Comparison of ENCODE assay signal across 8 cellular contexts in the genomic region with DNA sequence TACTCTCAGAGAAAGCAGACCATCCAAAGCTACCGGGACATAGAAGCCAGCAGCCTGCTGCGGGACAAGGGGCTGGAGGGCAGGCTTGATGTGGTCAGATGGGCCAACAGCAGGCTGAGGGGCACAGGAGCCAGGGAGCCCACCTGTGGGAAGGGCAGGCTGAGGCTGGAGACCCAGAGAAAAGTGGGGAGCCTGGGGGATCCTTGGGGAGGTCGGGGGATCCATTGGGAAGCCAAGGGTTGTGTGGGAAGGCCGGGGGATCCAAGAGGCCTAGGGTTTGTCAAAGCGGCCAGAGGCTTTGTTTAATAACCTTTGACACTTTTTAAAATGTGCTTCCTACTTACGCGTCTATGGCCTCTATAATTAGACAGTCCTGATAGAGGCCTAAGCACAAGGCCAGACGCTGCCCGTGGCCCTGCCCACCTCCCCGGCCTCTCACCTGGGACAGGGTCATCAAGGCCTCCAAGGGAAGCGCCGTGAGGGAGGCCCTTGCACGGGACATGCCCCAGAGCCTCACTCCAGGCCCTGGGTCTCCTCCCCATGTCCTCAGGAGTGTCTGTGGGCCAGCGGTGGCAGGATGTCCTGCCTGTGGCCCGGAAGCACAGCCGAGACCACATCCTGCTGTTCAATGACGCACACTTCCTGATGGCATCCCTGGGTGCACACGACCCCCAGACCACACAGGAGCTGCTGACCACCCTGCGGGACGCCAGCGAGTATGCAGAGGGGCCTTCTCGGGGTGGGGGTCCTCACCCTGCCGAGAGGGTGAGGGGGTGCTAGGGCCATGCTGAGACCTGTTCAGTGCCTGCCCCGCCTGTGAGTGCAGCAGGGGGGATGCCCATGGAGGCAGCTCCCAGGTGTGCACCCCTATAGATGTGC. TPM values are rescaled to one million over a fixed set of nuclear protein-coding genes. Genes with fewer than 3 reads are reported as not detected.
DNase-seq lines count a peak whose midpoint lies in the region; ATAC-seq, FAIRE-seq and TF ChIP-seq lines count a peak whose summit lies in the region.

No MANE protein-coding gene starts in this region.

- no peak overlapping the region for H2AFZ ChIP-seq in HepG2 (ENCODE audit: low read length)

- no peak overlapping the region for H3K4me2 ChIP-seq in HepG2 (ENCODE audit: low read depth, low read length)

- H4K20me1 ChIP-seq in HepG2 (ENCODE audit: insufficient read depth, low read length) = no peaks in the 10 kb centered on the region

- peak overlapping the region; percentile 68 for H3K4me3 Mint-ChIP-seq in T-helper 2 cell treated with Interferon-gamma antibody and Interleukin-4, amounts not matched to agents 5 μg/mL and 100 μg/mL, for 36 hours
- no peak overlapping the region for H3K4me3 Mint-ChIP-seq in MCF 10A (ENCODE audit: unreplicated experiment)

- intact Hi-C loops in HepG2 (cut with micrococcal nuclease; ENCODE audit: unreplicated experiment) (no loop called here), MCF 10A (cut with micrococcal nuclease) (no loop called here)

- TF ChIP-seq POLR2A in HepG2 (IDR thresholded peaks at IDR 0.05; ENCODE audit: insufficient read depth in 1 of 2, low read depth in 2 of 2, low read length in 2 of 2) = no peak

- no peak overlapping the region for H3K9ac ChIP-seq in HepG2 (ENCODE audit: insufficient read depth, low read depth, low read length)

- H3K4me1 ChIP-seq in HepG2 (ENCODE audit: insufficient read depth, low read length) = no peaks in the 10 kb centered on the region

- peak overlapping the region; percentile 86 for H3K27ac Mint-ChIP-seq in T-helper 2 cell treated with Interferon-gamma antibody and Interleukin-4, amounts not matched to agents 5 μg/mL and 100 μg/mL, for 36 hours
- no peak overlapping the region for H3K27ac Mint-ChIP-seq in MCF 10A (ENCODE audit: low read depth, unreplicated experiment)

- in situ Hi-C loops in HepG2 (cut with HindIII; ENCODE audit: extremely low pct_ligation_motif_present, low pct_unique_long_range_greater_than_20kb) = no loop called here

- H3K27me3 ChIP-seq in HepG2 (ENCODE audit: control insufficient read depth in 1 of 2, insufficient read depth in 2 of 2, low read length in 2 of 2) = no peaks in the 10 kb centered on the region

- H3K4me3 ChIP-seq in HepG2 (replicated peaks in 1 of 3; ENCODE audit: insufficient read depth in 1 of 3, low read depth in 2 of 3, low read length in 3 of 3) = no peak overlapping the region

- TF ChIP-seq EP300 in HepG2 (IDR thresholded peaks at IDR 0.05; ENCODE audit: low read depth in 2 of 2, low read length in 2 of 2) = no peak
- TF ChIP-seq EP300 in HepG2 (CRISPR knock-in tag; IDR thresholded peaks at IDR 0.05; ENCODE audit: borderline replicate concordance) = no peak

- peaks cover 5% of the 10 kb centered on the region for H3K9me3 Mint-ChIP-seq in T-helper 2 cell treated with Interferon-gamma antibody and Interleukin-4, amounts not matched to agents 5 μg/mL and 100 μg/mL, for 36 hours
- H3K9me3 Mint-ChIP-seq in MCF 10A (ENCODE audit: unreplicated experiment) = no peaks in the 10 kb centered on the region

- no peaks in the 10 kb centered on the region for H3K9me3 ChIP-seq in HepG2 (ENCODE audit: low read length)

- TF ChIP-seq RAD21 in HepG2 (CRISPR knock-in tag; IDR thresholded peaks at IDR 0.05) = no peak

- FAIRE-seq in HepG2 (lab: Jason Lieb, UNC) = no peak

- BruUV-seq in HepG2 (replicated peaks; lab: Mats Ljungman, UMichigan) (no TSS peak), MCF 10A (replicated peaks; lab: Mats Ljungman, UMichigan) (no TSS peak)

- no peaks in the 10 kb centered on the region for H3K27me3 Mint-ChIP-seq in T-helper 2 cell treated with Interferon-gamma antibody and Interleukin-4, amounts not matched to agents 5 μg/mL and 100 μg/mL, for 36 hours (ENCODE audit: low read depth)
- H3K27me3 Mint-ChIP-seq in MCF 10A (ENCODE audit: insufficient read depth, unreplicated experiment) = no peaks in the 10 kb centered on the region

- no peak for TF ChIP-seq CTCF in HepG2 (CRISPR knock-in tag; IDR thresholded peaks at IDR 0.05)
- no peak for TF ChIP-seq CTCF in MCF 10A (IDR thresholded peaks at IDR 0.05; ENCODE audit: unreplicated experiment)

- peak; percentile 18 for DNase-seq in T-helper 2 cell treated with Interferon-gamma antibody and Interleukin-4, amounts not matched to agents 5 μg/mL and 100 μg/mL, for 36 hours (ENCODE audit: low spot score)
- DNase-seq in HepG2 (ENCODE audit: low spot score) (no peak), LoVo (ENCODE audit: low spot score) (no peak), NCI-H2171 treated with DMSO at 0.1 percent for 48 hours (lab: John Stamatoyannopoulos, UW) (no peak), NCI-H1436 (lab: John Stamatoyannopoulos, UW) (no peak), MCF 10A (ENCODE audit: unreplicated experiment) (no peak)

- 96% methylated on average over 13 of the region's 24 CpGs for WGBS in HepG2 (ENCODE audit: low lambda C conversion rate)

- peaks cover 25% of the 10 kb centered on the region for H3K36me3 Mint-ChIP-seq in T-helper 2 cell treated with Interferon-gamma antibody and Interleukin-4, amounts not matched to agents 5 μg/mL and 100 μg/mL, for 36 hours (ENCODE audit: low read depth)
- peaks cover 54% of the 10 kb centered on the region for H3K36me3 Mint-ChIP-seq in MCF 10A (ENCODE audit: insufficient read depth, unreplicated experiment)

- H3K4me1 Mint-ChIP-seq in T-helper 2 cell treated with Interferon-gamma antibody and Interleukin-4, amounts not matched to agents 5 μg/mL and 100 μg/mL, for 36 hours (ENCODE audit: low read depth) = peaks cover 9% of the 10 kb centered on the region
- no peaks in the 10 kb centered on the region for H3K4me1 Mint-ChIP-seq in MCF 10A (ENCODE audit: insufficient read depth, unreplicated experiment)

- peaks cover 50 to 85% of the 10 kb centered on the region in 2 experiments for H3K36me3 ChIP-seq in HepG2 (replicated peaks in 1 of 2; ENCODE audit: control insufficient read depth in 1 of 2, insufficient read depth in 2 of 2, low read length in 2 of 2)

- POLR2A ChIA-PET in HepG2 (lab: Yijun Ruan, JAX) = interaction anchor here (1.0 to 4.2 kb wide), 5 partner anchors 8 to 159 kb away, joined by 3 to 33 read pairs (median 5); partner anchors contain the start of genes GTSE1 and TTC38
- POLR2A ChIA-PET in MCF 10A (lab: Yijun Ruan, JAX) = interaction anchor here (0.6 to 0.7 kb wide), 2 partner anchors 27 to 1005 kb away, joined by 3 read pairs; no protein-coding TSS in a partner anchor

- CTCF ChIA-PET in HepG2 (lab: Yijun Ruan, JAX; ENCODE audit: low intra/inter-chr PET ratio, low total read pairs) (no interaction called here), MCF 10A (lab: Yijun Ruan, JAX) (interaction anchor here (0.7 kb wide), 2 partner anchors 29 to 277 kb away, joined by 3 read pairs; no protein-coding TSS in a partner anchor)

- peak; percentile 80 for ATAC-seq in GM18498 (IDR thresholded peaks at IDR 0.05; ENCODE audit: unreplicated experiment)
- ATAC-seq in GM21825 (IDR thresholded peaks at IDR 0.05; ENCODE audit: unreplicated experiment) = peak; percentile 60
- peak; percentile 16 for ATAC-seq in HepG2

- H3K27ac ChIP-seq in HepG2 (ENCODE audit: extremely low read length, insufficient read depth, low read length) = no peak overlapping the region

- H3K79me2 ChIP-seq in HepG2 (ENCODE audit: insufficient read depth, low read length) = no peaks in the 10 kb centered on the region

RNA-seq across cellular contexts. Expression of gene GTSE1, which starts 8.6 kb away (rescaled TPM):
- total RNA-seq in HepG2 (2016; rRNA removed; fragmentation: Illumina TruSeq; extraction: Trizol) = 13.5 and 15.3 TPM in 2 replicates
- 9.5 and 10.9 TPM in 2 replicates for total RNA-seq in HepG2 (2016; cell fraction: cytosol; rRNA removed; fragmentation: Illumina TruSeq; extraction: Trizol; ENCODE audit: low read depth)
- total RNA-seq in HepG2 (2016; cell fraction: insoluble cytoplasmic fraction; rRNA removed; fragmentation: Illumina TruSeq; extraction: Trizol) = 12.5 and 14.4 TPM in 2 replicates
- 16.2 and 16.3 TPM in 2 replicates for total RNA-seq in HepG2 (2016; cell fraction: membrane; rRNA removed; fragmentation: Illumina TruSeq; extraction: Trizol)
- 13.0 and 13.4 TPM in 2 replicates for total RNA-seq in HepG2 (2016; cell fraction: nucleus; rRNA removed; fragmentation: Illumina TruSeq; extraction: Trizol)
- polyA plus RNA-seq in HepG2 (2011; rRNA removed) = 7.0 and 10.7 TPM in 2 replicates
- polyA plus RNA-seq in HepG2 (2011; cell fraction: cytosol; rRNA removed) = 4.1 and 6.8 TPM in 2 replicates
- polyA plus RNA-seq in HepG2 (2011; cell fraction: nucleus; rRNA removed) = 14.2 and 21.4 TPM in 2 replicates
- 4.6 and 8.5 TPM in 2 replicates for polyA plus RNA-seq in HepG2 (2012)
- 6.3 and 6.9 TPM in 2 replicates for polyA plus RNA-seq in HepG2 (2016; cell fraction: cytosol; fragmentation: Illumina TruSeq; extraction: Trizol; ENCODE audit: low read depth)
- polyA plus RNA-seq in HepG2 (2016; cell fraction: insoluble cytoplasmic fraction; fragmentation: Illumina TruSeq; extraction: Trizol; ENCODE audit: low read depth) = 17.8 and 23.8 TPM in 2 replicates
- 16.6 and 17.2 TPM in 2 replicates for polyA plus RNA-seq in HepG2 (2016; cell fraction: membrane; fragmentation: Illumina TruSeq; extraction: Trizol; ENCODE audit: low read depth)
- 56.0 and 61.7 TPM in 2 replicates for polyA plus RNA-seq in HepG2 (2016; cell fraction: nucleus; fragmentation: Illumina TruSeq; extraction: Trizol; ENCODE audit: insufficient read depth, low read depth)
- polyA minus RNA-seq in HepG2 (2011; rRNA and poly(A)+ RNA removed; ENCODE audit: low replicate concordance) = 12.6 and 23.6 TPM in 2 replicates
- 6.7 and 8.3 TPM in 2 replicates for polyA minus RNA-seq in HepG2 (2011; cell fraction: cytosol; rRNA and poly(A)+ RNA removed)
- 9.7 and 11.5 TPM in 2 replicates for polyA minus RNA-seq in HepG2 (2011; cell fraction: nucleus; rRNA and poly(A)+ RNA removed)
- total RNA-seq in MCF 10A (2022) = 12.7 and 19.9 TPM in 2 replicates

RNA-seq across cellular contexts. Expression of gene TTC38, which starts 20.3 kb away (rescaled TPM):
- total RNA-seq in HepG2 (2016; rRNA removed; fragmentation: Illumina TruSeq; extraction: Trizol) = 105 and 106 TPM in 2 replicates
- total RNA-seq in HepG2 (2016; cell fraction: cytosol; rRNA removed; fragmentation: Illumina TruSeq; extraction: Trizol; ENCODE audit: low read depth) = 14.0 and 16.3 TPM in 2 replicates
- total RNA-seq in HepG2 (2016; cell fraction: insoluble cytoplasmic fraction; rRNA removed; fragmentation: Illumina TruSeq; extraction: Trizol) = 103 and 105 TPM in 2 replicates
- total RNA-seq in HepG2 (2016; cell fraction: membrane; rRNA removed; fragmentation: Illumina TruSeq; extraction: Trizol) = 37.6 and 39.1 TPM in 2 replicates
- total RNA-seq in HepG2 (2016; cell fraction: nucleus; rRNA removed; fragmentation: Illumina TruSeq; extraction: Trizol) = 81.8 and 89.6 TPM in 2 replicates
- 101 and 112 TPM in 2 replicates for polyA plus RNA-seq in HepG2 (2011; rRNA removed)
- 120 and 124 TPM in 2 replicates for polyA plus RNA-seq in HepG2 (2011; cell fraction: cytosol; rRNA removed)
- polyA plus RNA-seq in HepG2 (2011; cell fraction: nucleus; rRNA removed) = 228 and 272 TPM in 2 replicates
- 67.9 and 76.1 TPM in 2 replicates for polyA plus RNA-seq in HepG2 (2012)
- 14.5 and 15.5 TPM in 2 replicates for polyA plus RNA-seq in HepG2 (2016; cell fraction: cytosol; fragmentation: Illumina TruSeq; extraction: Trizol; ENCODE audit: low read depth)
- polyA plus RNA-seq in HepG2 (2016; cell fraction: insoluble cytoplasmic fraction; fragmentation: Illumina TruSeq; extraction: Trizol; ENCODE audit: low read depth) = 88.5 and 106 TPM in 2 replicates
- polyA plus RNA-seq in HepG2 (2016; cell fraction: membrane; fragmentation: Illumina TruSeq; extraction: Trizol; ENCODE audit: low read depth) = 24.0 and 28.8 TPM in 2 replicates
- polyA plus RNA-seq in HepG2 (2016; cell fraction: nucleus; fragmentation: Illumina TruSeq; extraction: Trizol; ENCODE audit: insufficient read depth, low read depth) = 141 and 185 TPM in 2 replicates
- 60.8 and 197 TPM in 2 replicates for polyA minus RNA-seq in HepG2 (2011; rRNA and poly(A)+ RNA removed; ENCODE audit: low replicate concordance)
- polyA minus RNA-seq in HepG2 (2011; cell fraction: cytosol; rRNA and poly(A)+ RNA removed) = 88.7 and 103 TPM in 2 replicates
- polyA minus RNA-seq in HepG2 (2011; cell fraction: nucleus; rRNA and poly(A)+ RNA removed) = 101 and 103 TPM in 2 replicates
- 16.7 and 17.8 TPM in 2 replicates for total RNA-seq in MCF 10A (2022)

RNA-seq across cellular contexts. Expression of gene PKDREJ, which starts 25.0 kb away (rescaled TPM):
- total RNA-seq in HepG2 (2016; rRNA removed; fragmentation: Illumina TruSeq; extraction: Trizol) = not detected in 2 replicates
- total RNA-seq in HepG2 (2016; cell fraction: cytosol; rRNA removed; fragmentation: Illumina TruSeq; extraction: Trizol; ENCODE audit: low read depth) = not detected in 2 replicates
- total RNA-seq in HepG2 (2016; cell fraction: insoluble cytoplasmic fraction; rRNA removed; fragmentation: Illumina TruSeq; extraction: Trizol) = not detected in 2 replicates
- total RNA-seq in HepG2 (2016; cell fraction: membrane; rRNA removed; fragmentation: Illumina TruSeq; extraction: Trizol) = not detected in 2 replicates
- total RNA-seq in HepG2 (2016; cell fraction: nucleus; rRNA removed; fragmentation: Illumina TruSeq; extraction: Trizol) = not detected in 2 replicates
- polyA plus RNA-seq in HepG2 (2011; rRNA removed) = 0.01 TPM in 1 of 2 replicates, not detected in the other
- polyA plus RNA-seq in HepG2 (2011; cell fraction: cytosol; rRNA removed) = 0.01 TPM in 1 of 2 replicates, not detected in the other
- 0.02 TPM in 1 of 2 replicates, not detected in the other for polyA plus RNA-seq in HepG2 (2011; cell fraction: nucleus; rRNA removed)
- polyA plus RNA-seq in HepG2 (2012) = 0.27 and 0.29 TPM in 2 replicates
- polyA plus RNA-seq in HepG2 (2016; cell fraction: cytosol; fragmentation: Illumina TruSeq; extraction: Trizol; ENCODE audit: low read depth) = not detected in 2 replicates
- polyA plus RNA-seq in HepG2 (2016; cell fraction: insoluble cytoplasmic fraction; fragmentation: Illumina TruSeq; extraction: Trizol; ENCODE audit: low read depth) = not detected in 2 replicates
- polyA plus RNA-seq in HepG2 (2016; cell fraction: membrane; fragmentation: Illumina TruSeq; extraction: Trizol; ENCODE audit: low read depth) = not detected in 2 replicates
- polyA plus RNA-seq in HepG2 (2016; cell fraction: nucleus; fragmentation: Illumina TruSeq; extraction: Trizol; ENCODE audit: insufficient read depth, low read depth) = not detected in 2 replicates
- not detected in 2 replicates for polyA minus RNA-seq in HepG2 (2011; rRNA and poly(A)+ RNA removed; ENCODE audit: low replicate concordance)
- polyA minus RNA-seq in HepG2 (2011; cell fraction: cytosol; rRNA and poly(A)+ RNA removed) = not detected in 2 replicates
- polyA minus RNA-seq in HepG2 (2011; cell fraction: nucleus; rRNA and poly(A)+ RNA removed) = not detected in 2 replicates
- not detected in 2 replicates for total RNA-seq in MCF 10A (2022)

RNA-seq across cellular contexts. Expression of gene CDPF1, which starts 38.0 kb away (rescaled TPM):
- total RNA-seq in HepG2 (2016; rRNA removed; fragmentation: Illumina TruSeq; extraction: Trizol) = 5.2 and 6.0 TPM in 2 replicates
- total RNA-seq in HepG2 (2016; cell fraction: cytosol; rRNA removed; fragmentation: Illumina TruSeq; extraction: Trizol; ENCODE audit: low read depth) = 3.1 and 4.1 TPM in 2 replicates
- 4.7 and 6.0 TPM in 2 replicates for total RNA-seq in HepG2 (2016; cell fraction: insoluble cytoplasmic fraction; rRNA removed; fragmentation: Illumina TruSeq; extraction: Trizol)
- 5.4 and 6.4 TPM in 2 replicates for total RNA-seq in HepG2 (2016; cell fraction: membrane; rRNA removed; fragmentation: Illumina TruSeq; extraction: Trizol)
- total RNA-seq in HepG2 (2016; cell fraction: nucleus; rRNA removed; fragmentation: Illumina TruSeq; extraction: Trizol) = 2.8 and 3.8 TPM in 2 replicates
- 7.4 and 8.1 TPM in 2 replicates for polyA plus RNA-seq in HepG2 (2011; rRNA removed)
- 7.0 and 8.0 TPM in 2 replicates for polyA plus RNA-seq in HepG2 (2011; cell fraction: cytosol; rRNA removed)
- 15.6 and 19.1 TPM in 2 replicates for polyA plus RNA-seq in HepG2 (2011; cell fraction: nucleus; rRNA removed)
- polyA plus RNA-seq in HepG2 (2012) = 3.3 and 4.7 TPM in 2 replicates
- polyA plus RNA-seq in HepG2 (2016; cell fraction: cytosol; fragmentation: Illumina TruSeq; extraction: Trizol; ENCODE audit: low read depth) = 2.9 and 3.7 TPM in 2 replicates
- 4.6 and 5.8 TPM in 2 replicates for polyA plus RNA-seq in HepG2 (2016; cell fraction: insoluble cytoplasmic fraction; fragmentation: Illumina TruSeq; extraction: Trizol; ENCODE audit: low read depth)
- polyA plus RNA-seq in HepG2 (2016; cell fraction: membrane; fragmentation: Illumina TruSeq; extraction: Trizol; ENCODE audit: low read depth) = 5.2 and 5.7 TPM in 2 replicates
- 4.2 and 5.9 TPM in 2 replicates for polyA plus RNA-seq in HepG2 (2016; cell fraction: nucleus; fragmentation: Illumina TruSeq; extraction: Trizol; ENCODE audit: insufficient read depth, low read depth)
- 3.5 and 3.6 TPM in 2 replicates for polyA minus RNA-seq in HepG2 (2011; rRNA and poly(A)+ RNA removed; ENCODE audit: low replicate concordance)
- 1.3 and 2.3 TPM in 2 replicates for polyA minus RNA-seq in HepG2 (2011; cell fraction: cytosol; rRNA and poly(A)+ RNA removed)
- polyA minus RNA-seq in HepG2 (2011; cell fraction: nucleus; rRNA and poly(A)+ RNA removed) = 1.9 and 2.2 TPM in 2 replicates
- 6.3 and 9.0 TPM in 2 replicates for total RNA-seq in MCF 10A (2022)

RNA-seq across cellular contexts. Expression of gene TRMU, which starts 47.4 kb away (rescaled TPM):
- 47.7 and 50.2 TPM in 2 replicates for total RNA-seq in HepG2 (2016; rRNA removed; fragmentation: Illumina TruSeq; extraction: Trizol)
- 18.2 and 23.3 TPM in 2 replicates for total RNA-seq in HepG2 (2016; cell fraction: cytosol; rRNA removed; fragmentation: Illumina TruSeq; extraction: Trizol; ENCODE audit: low read depth)
- 47.8 and 51.9 TPM in 2 replicates for total RNA-seq in HepG2 (2016; cell fraction: insoluble cytoplasmic fraction; rRNA removed; fragmentation: Illumina TruSeq; extraction: Trizol)
- total RNA-seq in HepG2 (2016; cell fraction: membrane; rRNA removed; fragmentation: Illumina TruSeq; extraction: Trizol) = 29.1 and 30.8 TPM in 2 replicates
- total RNA-seq in HepG2 (2016; cell fraction: nucleus; rRNA removed; fragmentation: Illumina TruSeq; extraction: Trizol) = 60.2 and 64.2 TPM in 2 replicates
- polyA plus RNA-seq in HepG2 (2011; rRNA removed) = 31.0 and 32.1 TPM in 2 replicates
- 19.1 and 26.5 TPM in 2 replicates for polyA plus RNA-seq in HepG2 (2011; cell fraction: cytosol; rRNA removed)
- polyA plus RNA-seq in HepG2 (2011; cell fraction: nucleus; rRNA removed) = 132 and 159 TPM in 2 replicates
- 26.7 and 28.6 TPM in 2 replicates for polyA plus RNA-seq in HepG2 (2012)
- 8.9 and 10.9 TPM in 2 replicates for polyA plus RNA-seq in HepG2 (2016; cell fraction: cytosol; fragmentation: Illumina TruSeq; extraction: Trizol; ENCODE audit: low read depth)
- polyA plus RNA-seq in HepG2 (2016; cell fraction: insoluble cytoplasmic fraction; fragmentation: Illumina TruSeq; extraction: Trizol; ENCODE audit: low read depth) = 51.8 and 58.5 TPM in 2 replicates
- polyA plus RNA-seq in HepG2 (2016; cell fraction: membrane; fragmentation: Illumina TruSeq; extraction: Trizol; ENCODE audit: low read depth) = 20.5 and 21.0 TPM in 2 replicates
- 126 and 127 TPM in 2 replicates for polyA plus RNA-seq in HepG2 (2016; cell fraction: nucleus; fragmentation: Illumina TruSeq; extraction: Trizol; ENCODE audit: insufficient read depth, low read depth)
- polyA minus RNA-seq in HepG2 (2011; rRNA and poly(A)+ RNA removed; ENCODE audit: low replicate concordance) = 36.9 and 68.5 TPM in 2 replicates
- polyA minus RNA-seq in HepG2 (2011; cell fraction: cytosol; rRNA and poly(A)+ RNA removed) = 9.8 and 12.0 TPM in 2 replicates
- polyA minus RNA-seq in HepG2 (2011; cell fraction: nucleus; rRNA and poly(A)+ RNA removed) = 105 and 171 TPM in 2 replicates
- total RNA-seq in MCF 10A (2022) = 46.6 and 48.7 TPM in 2 replicates

Comparison
In these comparisons a context has a peak if more than half of its experiments do, and no peak if none do; other contexts are left out.
1. ATAC-seq: peak in every context shown above with its lines; median percentile 80 in GM18498; 60 in GM21825; 16 in HepG2.